Comparison of ENCODE assay signal across 18 cellular contexts in genomic region chr15:68441045-68441743, GRCh38. TPM values are rescaled to one million over a fixed set of nuclear protein-coding genes. Genes with fewer than 3 reads are reported as not detected.
DNase-seq lines count a peak whose midpoint lies in the region; ATAC-seq and TF ChIP-seq lines count a peak whose summit lies in the region.
"Had no signal": no experiment of that assay in that cellular context is flagged by ENCODE, and none has a peak within 500 bp of the region (broad histone marks: within the 10 kb centered on the region; RNA-seq: fewer than 3 reads in every experiment).

No MANE protein-coding gene starts in this region.

- H3K36me3 ChIP-seq in stomach, result no peaks in the 10 kb centered on the region
- H3K36me3 ChIP-seq: neutrophil had no signal

- H3K9me3 ChIP-seq in right cardiac atrium (ENCODE audit: control insufficient read depth, low read length), result no peaks in the 10 kb centered on the region
- no peaks in the 10 kb centered on the region for H3K9me3 ChIP-seq in stomach
- H3K9me3 ChIP-seq: neutrophil had no signal

- no peaks in the 10 kb centered on the region for H3K36me3 Mint-ChIP-seq in chondrocyte (ENCODE audit: low read depth)

- peak overlapping the region; percentile 45 for H3K27ac Mint-ChIP-seq in chondrocyte (ENCODE audit: unreplicated experiment)
- H3K27ac Mint-ChIP-seq: IgD-negative memory B cell had no signal

- peaks cover 27% of the 10 kb centered on the region for H3K4me1 Mint-ChIP-seq in chondrocyte (ENCODE audit: low read depth)
- H3K4me1 Mint-ChIP-seq: IgD-negative memory B cell had no signal

- H3K27me3 Mint-ChIP-seq in chondrocyte (ENCODE audit: low read depth), result no peaks in the 10 kb centered on the region

- TF ChIP-seq EP300 in stomach (IDR thresholded peaks at IDR 0.05), result no peak

- H3K9me3 Mint-ChIP-seq in chondrocyte (ENCODE audit: low read depth), result no peaks in the 10 kb centered on the region

- TF ChIP-seq CTCF in chondrocyte (IDR thresholded peaks at IDR 0.05) (no peak), stomach (IDR thresholded peaks at IDR 0.05) (no peak)

- H3K4me3 Mint-ChIP-seq in chondrocyte (ENCODE audit: unreplicated experiment), result no peak overlapping the region
- H3K4me3 Mint-ChIP-seq: IgD-negative memory B cell had no signal

- DNase-seq in GM03348 (ENCODE audit: low spot score) (peak; percentile 74), chondrocyte (ENCODE audit: low spot score) (no peak), right cardiac atrium (no peak), stomach (no peak), NCI-H526 treated with DMSO at 0.1 percent for 48 hours (lab: John Stamatoyannopoulos, UW) (no peak)
- no peak for DNase-seq in stimulated activated CD4-positive, alpha-beta T cell treated with anti-CD3 and anti-CD28 coated beads, Interleukin-4, amount 100 ng/mL, for 24 hours
- DNase-seq: activated CD4-positive, CD25-positive, alpha-beta regulatory T cell treated with anti-CD3 and anti-CD28 coated beads, Interleukin-2, amount 50 U/mL, for 72 hours; activated naive CD4-positive, alpha-beta T cell; AML-193; cortex of kidney; NCI-H1930; NCI-H524 treated with DMSO at 0.1 percent for 48 hours had no signal

- TF ChIP-seq POLR2A in stomach (IDR thresholded peaks at IDR 0.05), result no peak

- ATAC-seq in right cardiac atrium, result peak; percentile 68 to 77
- no peak for ATAC-seq in HG02623 (IDR thresholded peaks at IDR 0.05; ENCODE audit: unreplicated experiment)
- no peak for ATAC-seq in esophagus mucosa
- ATAC-seq: GM12878 had no signal

- H3K27ac ChIP-seq in right cardiac atrium (ENCODE audit: low read length), result no peak overlapping the region
- H3K27ac ChIP-seq in stomach, result peak overlapping the region in 3 of 5 donors; percentile 12 to 43 (median 33)
- H3K27ac ChIP-seq: neutrophil had no signal

- intact Hi-C loops in right cardiac atrium (cut with DNase I), result no loop called here
- intact Hi-C loops in stomach (cut with DNase I; ENCODE audit: low total_unique reads), result no loop called here

- H3K4me1 ChIP-seq in right cardiac atrium (ENCODE audit: control insufficient read depth, insufficient read depth, low read length) (peaks cover 4% of the 10 kb centered on the region), stomach (no peaks in the 10 kb centered on the region)

- H3K27me3 ChIP-seq in right cardiac atrium (ENCODE audit: control insufficient read depth, insufficient read depth) (no peaks in the 10 kb centered on the region), stomach (peaks cover 0 to 21% (median 4%) of the 10 kb centered on the region in 3 donors)

- no peak overlapping the region for H3K4me3 ChIP-seq in right cardiac atrium (ENCODE audit: low read length)
- no peak overlapping the region for H3K4me3 ChIP-seq in stomach
- H3K4me3 ChIP-seq: GM12878 had no signal

- 59% methylated on average over 3 of the region's 3 CpGs for whole genome bisulfite sequencing in right cardiac atrium
- 53 to 61% (median 55%) methylated on average over 3 of the region's 3 CpGs for WGBS in stomach, 5 donors

RNA-seq across cellular contexts. Expression of gene ITGA11, which starts 9.2 kb away (rescaled TPM):
- total RNA-seq in chondrocyte, result 965 to 1,105 TPM (median 1,092 TPM) in 3 replicates
- 10 to 100 TPM; 20.1 to 34.0 (median 21.2) TPM for total RNA-seq in right cardiac atrium
- 11.6 TPM for polyA plus RNA-seq in right cardiac atrium
- total RNA-seq in stomach, result 10 to 100 TPM in 1 of 5 donors, 1 to 10 TPM in 3, under 1 TPM in 1; 0.58 to 12.1 (median 4.3) TPM
- under 1 TPM; 0.08 to 1.00 (median 0.92) TPM for polyA plus RNA-seq in stomach
- total RNA-seq in esophagus mucosa, result 0.48 TPM
- total RNA-seq: SK-MEL-5 had no signal
- polyA plus RNA-seq: IgD-negative memory B cell had no signal

Comparison
In these comparisons a context has a peak if more than half of its experiments do, and no peak if none do; other contexts are left out.
1. ATAC-seq: peak in right cardiac atrium (2 of 2); none in HG02623 (single experiment) and esophagus mucosa (single experiment).
2. RNA of gene ITGA11, which starts 9.2 kb away (total RNA-seq): 965 to 1,105 TPM in chondrocyte; 20.1 to 34.0 TPM in right cardiac atrium, 0.58 to 12.1 TPM in stomach and 0.48 TPM in esophagus mucosa (single experiment); every median in the first group is over 10 times any median in the second.